1 cellular context compared by ENCODE assay signal in genomic region chr10:99233000-99233679, GRCh38.
TF ChIP-seq lines count a peak whose summit lies in the region.

No MANE protein-coding gene starts in this region.

TF ChIP-seq in WTC11, 78 proteins besides CTCF, POLR2A, EP300 and RAD21 (continued from another document):
- TF ChIP-seq, protein P1, sequence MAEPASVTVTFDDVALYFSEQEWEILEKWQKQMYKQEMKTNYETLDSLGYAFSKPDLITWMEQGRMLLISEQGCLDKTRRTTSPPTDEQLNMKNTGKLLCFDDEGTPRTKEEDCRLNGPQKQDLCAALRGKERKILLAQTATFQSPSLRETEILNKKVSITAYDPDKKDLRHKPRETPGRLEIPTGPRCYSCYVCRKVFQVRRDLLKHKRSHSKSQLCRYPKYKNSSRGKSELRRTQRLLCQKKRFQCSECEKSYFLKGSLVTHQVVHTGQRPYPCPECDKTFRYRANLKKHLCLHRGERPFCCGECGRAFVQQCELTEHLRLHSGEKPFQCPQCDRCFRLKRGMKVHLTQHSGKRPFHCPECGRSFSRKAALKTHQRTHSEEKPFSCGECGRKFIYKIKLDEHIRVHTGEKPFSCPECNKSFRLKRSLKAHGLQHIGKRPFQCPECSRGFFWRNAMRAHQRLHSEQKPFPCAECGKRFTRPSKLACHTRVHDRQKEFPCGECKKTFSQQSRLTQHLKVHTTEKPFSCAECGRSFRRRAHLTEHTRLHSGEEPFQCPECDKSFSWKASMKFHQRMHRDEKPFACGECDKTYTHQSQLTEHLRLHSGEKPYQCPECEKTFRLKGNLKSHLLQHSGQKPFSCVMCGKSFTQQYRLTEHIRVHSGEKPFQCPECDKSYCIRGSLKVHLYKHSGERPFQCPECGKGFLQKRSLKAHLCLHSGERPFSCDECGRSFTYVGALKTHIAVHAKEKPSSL (CRISPR knock-in tag; conservative IDR thresholded peaks at IDR 0.05), result no peak
- TF ChIP-seq NR3C1 (CRISPR knock-in tag; conservative IDR thresholded peaks at IDR 0.05; ENCODE audit: low read depth) (no peak), ZNF317 (CRISPR knock-in tag; IDR thresholded peaks at IDR 0.05; ENCODE audit: borderline replicate concordance, low read depth) (no peak)
